Comparison of ENCODE assay signal across 22 cellular contexts in the genomic region with DNA sequence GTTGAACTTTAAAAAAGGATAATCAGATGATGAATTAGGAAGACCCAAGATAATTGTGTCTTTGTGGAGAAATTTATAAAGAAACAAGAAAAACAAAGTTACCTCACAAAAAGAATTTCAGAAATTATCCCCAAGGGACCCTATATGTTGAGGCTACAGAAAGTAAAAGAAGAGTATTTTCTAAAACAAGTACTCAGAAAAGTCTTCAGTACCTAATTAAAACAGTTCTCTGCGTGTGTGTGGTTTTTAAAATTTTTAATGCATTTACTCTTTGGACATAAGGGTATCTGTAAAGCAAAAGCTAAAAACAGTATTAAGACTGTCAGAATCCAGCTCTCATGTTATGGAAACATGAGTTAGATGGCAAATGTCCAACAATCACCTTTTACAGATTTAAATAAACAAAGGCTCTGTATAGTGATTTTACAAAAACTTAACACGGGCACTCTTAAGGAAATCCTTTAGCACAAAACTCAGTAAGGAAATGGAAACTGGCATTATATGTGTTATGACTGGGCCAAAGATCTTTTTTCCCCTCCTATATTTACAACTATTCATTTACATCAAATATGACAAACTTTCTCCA.
"Had no signal": no experiment of that assay in that cellular context is flagged by ENCODE, and none has a peak within 500 bp of the region (broad histone marks: within the 10 kb centered on the region; RNA-seq: fewer than 3 reads in every experiment).

No MANE protein-coding gene starts in this region.

- H3K27me3 ChIP-seq: colonic mucosa, left lung, neural progenitor cell, ovary, sigmoid colon, testis, tibial artery had no signal

- H2AFZ ChIP-seq: neural progenitor cell had no signal

- H3K27ac ChIP-seq: colonic mucosa, left lung, neural progenitor cell, ovary, psoas muscle, sigmoid colon, testis had no signal

- DNase-seq: cerebellar nuclear complex; colonic mucosa; effector memory CD8-positive, alpha-beta T cell; left cardiac atrium; left lung; mammary epithelial cell; mesendoderm; midbrain; naive thymus-derived CD4-positive, alpha-beta T cell; ovary; posterior cingulate gyrus; psoas muscle; right cardiac atrium; sigmoid colon; stimulated activated CD4-positive, alpha-beta T cell treated with anti-CD3 and anti-CD28 coated beads, Interleukin-2, amount 100 ng/mL, for 24 hours; stimulated activated CD4-positive, alpha-beta T cell treated with anti-CD3 and anti-CD28 coated beads, Interleukin-4, amount 100 ng/mL, for 24 hours; stimulated activated naive CD8-positive, alpha-beta T cell treated with anti-CD3 and anti-CD28 coated beads, Interleukin-15, Interleukin-2, amounts not matched to agents 100 U/mL and 50 U/mL, for 24 hours; substantia nigra; testis; tibial artery had no signal

- H3K4me2 ChIP-seq: neural progenitor cell had no signal

- H3K36me3 ChIP-seq: colonic mucosa, neural progenitor cell, ovary had no signal

- H3K9me3 ChIP-seq: colonic mucosa, left lung, ovary, psoas muscle, sigmoid colon, testis, tibial artery had no signal

- H3K4me1 ChIP-seq: colonic mucosa, left lung had no signal

- H3K4me3 ChIP-seq: colonic mucosa, left lung, neural progenitor cell, ovary, psoas muscle, sigmoid colon, testis, tibial artery had no signal

- ATAC-seq: effector memory CD8-positive, alpha-beta T cell; left cardiac atrium; left lung; naive thymus-derived CD4-positive, alpha-beta T cell; stimulated activated effector memory CD8-positive, alpha-beta T cell treated with anti-CD3 and anti-CD28 coated beads, Interleukin-12 subunit alpha, Interleukin-12 subunit beta, amount 100 ng/mL, for 72 hours; stimulated activated naive CD8-positive, alpha-beta T cell treated with anti-CD3 and anti-CD28 coated beads, Interleukin-15, Interleukin-2, amounts not matched to agents 100 U/mL and 50 U/mL, for 24 hours had no signal
